ENCODE assay signal across 1 cellular context in the genomic region with DNA sequence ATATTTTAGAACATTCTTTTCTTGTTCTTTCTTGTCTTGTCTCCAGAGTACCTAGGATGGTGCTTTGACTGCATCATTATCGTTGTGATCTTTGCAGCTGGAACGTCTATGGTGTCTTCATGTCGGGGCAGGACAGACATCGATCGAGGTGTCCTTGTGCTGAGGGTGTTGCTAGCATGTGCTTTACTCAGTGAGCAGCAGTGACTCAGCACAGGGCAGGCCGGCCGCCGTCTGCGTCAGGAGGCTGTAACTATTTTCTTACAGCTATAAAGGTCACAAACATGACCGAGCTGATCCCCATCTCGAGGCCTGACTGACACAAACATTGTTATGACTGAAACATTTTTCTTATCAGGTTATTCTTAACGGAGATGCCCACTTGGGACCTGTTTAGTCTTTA.
TF ChIP-seq lines count a peak whose summit lies in the region.

No MANE protein-coding gene starts in this region.

TF ChIP-seq in HepG2, 621 proteins besides CTCF, POLR2A, EP300 and RAD21 (continued from another document and continues in another):
- TF ChIP-seq BORCS8-MEF2B (CRISPR knock-in tag; IDR thresholded peaks at IDR 0.05) (no peak), SMAD3 (CRISPR knock-in tag; IDR thresholded peaks at IDR 0.05) (no peak), ZNF672 (CRISPR knock-in tag; IDR thresholded peaks at IDR 0.05) (no peak), HOXA9 (CRISPR knock-in tag; IDR thresholded peaks at IDR 0.05; ENCODE audit: borderline replicate concordance) (no peak), ZBTB10 (CRISPR knock-in tag; IDR thresholded peaks at IDR 0.05; ENCODE audit: borderline replicate concordance) (no peak), ZNF234 (CRISPR knock-in tag; conservative IDR thresholded peaks at IDR 0.05) (no peak), ZNF251 (CRISPR knock-in tag; IDR thresholded peaks at IDR 0.05) (0 out of 2 replicates have a peak, but pooled peaks have one; percentile 41), GATAD1 (CRISPR knock-in tag; IDR thresholded peaks at IDR 0.05) (no peak), POLR2AphosphoS5 (IDR thresholded peaks at IDR 0.05; ENCODE audit: low read depth, low read length) (no peak), CENPT (CRISPR knock-in tag; IDR thresholded peaks at IDR 0.05; ENCODE audit: low read depth) (no peak), CREB1 (IDR thresholded peaks at IDR 0.05) (no peak), CREB1 (CRISPR knock-in tag; IDR thresholded peaks at IDR 0.05) (no peak), RXRB (CRISPR knock-in tag; IDR thresholded peaks at IDR 0.05; ENCODE audit: borderline replicate concordance) (peak; percentile 31; the same call in 1 of the 2 replicates), ZNF816 (CRISPR knock-in tag; IDR thresholded peaks at IDR 0.05; ENCODE audit: borderline replicate concordance) (peak; percentile 93), ZNF326 (CRISPR knock-in tag; IDR thresholded peaks at IDR 0.05; ENCODE audit: borderline replicate concordance) (no peak), ZNF761 (CRISPR knock-in tag; conservative IDR thresholded peaks at IDR 0.05) (no peak), ISX (CRISPR knock-in tag; conservative IDR thresholded peaks at IDR 0.05) (no peak), ZNF230 (CRISPR knock-in tag; IDR thresholded peaks at IDR 0.05) (peak; percentile 61; the same call in 1 of the 2 replicates), MTA3 (CRISPR knock-in tag; IDR thresholded peaks at IDR 0.05) (no peak), HBP1 (CRISPR knock-in tag; IDR thresholded peaks at IDR 0.05; ENCODE audit: low read depth) (no peak), ZNF337 (CRISPR knock-in tag; IDR thresholded peaks at IDR 0.05; ENCODE audit: borderline replicate concordance, low read depth) (no peak), KDM6A (CRISPR knock-in tag; IDR thresholded peaks at IDR 0.05; ENCODE audit: low read depth) (no peak), ZFP62 (CRISPR knock-in tag; IDR thresholded peaks at IDR 0.05) (no peak), NCOA5 (CRISPR knock-in tag; IDR thresholded peaks at IDR 0.05) (no peak), TRAFD1 (CRISPR knock-in tag; IDR thresholded peaks at IDR 0.05; ENCODE audit: borderline replicate concordance) (0 out of 2 replicates have a peak, but pooled peaks have one; percentile 38), ZNF496 (CRISPR knock-in tag; IDR thresholded peaks at IDR 0.05; ENCODE audit: insufficient replicate concordance) (no peak), SNAPC2 (CRISPR knock-in tag; IDR thresholded peaks at IDR 0.05) (no peak), ZNF574 (CRISPR knock-in tag; IDR thresholded peaks at IDR 0.05) (no peak), ZNF335 (CRISPR knock-in tag; IDR thresholded peaks at IDR 0.05) (0 out of 2 replicates have a peak, but pooled peaks have one; percentile 59), SIX1 (CRISPR knock-in tag; IDR thresholded peaks at IDR 0.05; ENCODE audit: borderline replicate concordance) (no peak), ZSCAN29 (CRISPR knock-in tag; conservative IDR thresholded peaks at IDR 0.05) (no peak), MATR3 (CRISPR knock-in tag; IDR thresholded peaks at IDR 0.05) (no peak), ZNF563 (CRISPR knock-in tag; IDR thresholded peaks at IDR 0.05) (peak; percentile 84)
- TF ChIP-seq, protein P1, sequence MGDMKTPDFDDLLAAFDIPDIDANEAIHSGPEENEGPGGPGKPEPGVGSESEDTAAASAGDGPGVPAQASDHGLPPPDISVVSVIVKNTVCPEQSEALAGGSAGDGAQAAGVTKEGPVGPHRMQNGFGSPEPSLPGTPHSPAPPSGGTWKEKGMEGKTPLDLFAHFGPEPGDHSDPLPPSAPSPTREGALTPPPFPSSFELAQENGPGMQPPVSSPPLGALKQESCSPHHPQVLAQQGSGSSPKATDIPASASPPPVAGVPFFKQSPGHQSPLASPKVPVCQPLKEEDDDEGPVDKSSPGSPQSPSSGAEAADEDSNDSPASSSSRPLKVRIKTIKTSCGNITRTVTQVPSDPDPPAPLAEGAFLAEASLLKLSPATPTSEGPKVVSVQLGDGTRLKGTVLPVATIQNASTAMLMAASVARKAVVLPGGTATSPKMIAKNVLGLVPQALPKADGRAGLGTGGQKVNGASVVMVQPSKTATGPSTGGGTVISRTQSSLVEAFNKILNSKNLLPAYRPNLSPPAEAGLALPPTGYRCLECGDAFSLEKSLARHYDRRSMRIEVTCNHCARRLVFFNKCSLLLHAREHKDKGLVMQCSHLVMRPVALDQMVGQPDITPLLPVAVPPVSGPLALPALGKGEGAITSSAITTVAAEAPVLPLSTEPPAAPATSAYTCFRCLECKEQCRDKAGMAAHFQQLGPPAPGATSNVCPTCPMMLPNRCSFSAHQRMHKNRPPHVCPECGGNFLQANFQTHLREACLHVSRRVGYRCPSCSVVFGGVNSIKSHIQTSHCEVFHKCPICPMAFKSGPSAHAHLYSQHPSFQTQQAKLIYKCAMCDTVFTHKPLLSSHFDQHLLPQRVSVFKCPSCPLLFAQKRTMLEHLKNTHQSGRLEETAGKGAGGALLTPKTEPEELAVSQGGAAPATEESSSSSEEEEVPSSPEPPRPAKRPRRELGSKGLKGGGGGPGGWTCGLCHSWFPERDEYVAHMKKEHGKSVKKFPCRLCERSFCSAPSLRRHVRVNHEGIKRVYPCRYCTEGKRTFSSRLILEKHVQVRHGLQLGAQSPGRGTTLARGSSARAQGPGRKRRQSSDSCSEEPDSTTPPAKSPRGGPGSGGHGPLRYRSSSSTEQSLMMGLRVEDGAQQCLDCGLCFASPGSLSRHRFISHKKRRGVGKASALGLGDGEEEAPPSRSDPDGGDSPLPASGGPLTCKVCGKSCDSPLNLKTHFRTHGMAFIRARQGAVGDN (CRISPR knock-in tag; IDR thresholded peaks at IDR 0.05) = peak; percentile 84
- TF ChIP-seq, protein P2, sequence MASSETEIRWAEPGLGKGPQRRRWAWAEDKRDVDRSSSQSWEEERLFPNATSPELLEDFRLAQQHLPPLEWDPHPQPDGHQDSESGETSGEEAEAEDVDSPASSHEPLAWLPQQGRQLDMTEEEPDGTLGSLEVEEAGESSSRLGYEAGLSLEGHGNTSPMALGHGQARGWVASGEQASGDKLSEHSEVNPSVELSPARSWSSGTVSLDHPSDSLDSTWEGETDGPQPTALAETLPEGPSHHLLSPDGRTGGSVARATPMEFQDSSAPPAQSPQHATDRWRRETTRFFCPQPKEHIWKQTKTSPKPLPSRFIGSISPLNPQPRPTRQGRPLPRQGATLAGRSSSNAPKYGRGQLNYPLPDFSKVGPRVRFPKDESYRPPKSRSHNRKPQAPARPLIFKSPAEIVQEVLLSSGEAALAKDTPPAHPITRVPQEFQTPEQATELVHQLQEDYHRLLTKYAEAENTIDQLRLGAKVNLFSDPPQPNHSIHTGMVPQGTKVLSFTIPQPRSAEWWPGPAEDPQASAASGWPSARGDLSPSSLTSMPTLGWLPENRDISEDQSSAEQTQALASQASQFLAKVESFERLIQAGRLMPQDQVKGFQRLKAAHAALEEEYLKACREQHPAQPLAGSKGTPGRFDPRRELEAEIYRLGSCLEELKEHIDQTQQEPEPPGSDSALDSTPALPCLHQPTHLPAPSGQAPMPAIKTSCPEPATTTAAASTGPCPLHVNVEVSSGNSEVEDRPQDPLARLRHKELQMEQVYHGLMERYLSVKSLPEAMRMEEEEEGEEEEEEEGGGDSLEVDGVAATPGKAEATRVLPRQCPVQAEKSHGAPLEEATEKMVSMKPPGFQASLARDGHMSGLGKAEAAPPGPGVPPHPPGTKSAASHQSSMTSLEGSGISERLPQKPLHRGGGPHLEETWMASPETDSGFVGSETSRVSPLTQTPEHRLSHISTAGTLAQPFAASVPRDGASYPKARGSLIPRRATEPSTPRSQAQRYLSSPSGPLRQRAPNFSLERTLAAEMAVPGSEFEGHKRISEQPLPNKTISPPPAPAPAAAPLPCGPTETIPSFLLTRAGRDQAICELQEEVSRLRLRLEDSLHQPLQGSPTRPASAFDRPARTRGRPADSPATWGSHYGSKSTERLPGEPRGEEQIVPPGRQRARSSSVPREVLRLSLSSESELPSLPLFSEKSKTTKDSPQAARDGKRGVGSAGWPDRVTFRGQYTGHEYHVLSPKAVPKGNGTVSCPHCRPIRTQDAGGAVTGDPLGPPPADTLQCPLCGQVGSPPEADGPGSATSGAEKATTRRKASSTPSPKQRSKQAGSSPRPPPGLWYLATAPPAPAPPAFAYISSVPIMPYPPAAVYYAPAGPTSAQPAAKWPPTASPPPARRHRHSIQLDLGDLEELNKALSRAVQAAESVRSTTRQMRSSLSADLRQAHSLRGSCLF (CRISPR knock-in tag; IDR thresholded peaks at IDR 0.05; ENCODE audit: borderline replicate concordance) = no peak
- TF ChIP-seq, protein P3, sequence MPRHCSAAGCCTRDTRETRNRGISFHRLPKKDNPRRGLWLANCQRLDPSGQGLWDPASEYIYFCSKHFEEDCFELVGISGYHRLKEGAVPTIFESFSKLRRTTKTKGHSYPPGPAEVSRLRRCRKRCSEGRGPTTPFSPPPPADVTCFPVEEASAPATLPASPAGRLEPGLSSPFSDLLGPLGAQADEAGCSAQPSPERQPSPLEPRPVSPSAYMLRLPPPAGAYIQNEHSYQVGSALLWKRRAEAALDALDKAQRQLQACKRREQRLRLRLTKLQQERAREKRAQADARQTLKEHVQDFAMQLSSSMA (CRISPR knock-in tag; IDR thresholded peaks at IDR 0.05) = no peak
